2 cellular contexts compared by ENCODE assay signal in the genomic region with DNA sequence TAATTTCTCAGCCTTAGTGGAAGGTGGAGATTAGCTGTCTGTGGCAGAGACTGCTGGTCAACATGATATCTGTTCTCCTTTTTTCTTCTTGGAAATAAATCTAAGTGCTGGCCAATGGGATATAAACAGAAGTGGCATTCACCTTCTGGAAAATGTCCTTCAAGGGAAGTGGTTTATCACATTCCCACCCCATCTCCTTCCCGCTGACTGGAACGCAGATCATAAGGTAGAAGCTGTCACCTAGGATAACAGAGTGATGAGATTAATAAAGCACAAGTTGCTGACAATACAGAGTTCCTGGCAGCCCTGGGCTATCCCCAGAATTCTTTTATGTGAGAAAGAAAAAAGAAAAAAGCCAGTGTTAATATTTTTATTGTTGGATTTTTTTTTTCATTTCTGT.
TF ChIP-seq lines count a peak whose summit lies in the region.

No MANE protein-coding gene starts in this region.

TF ChIP-seq in HepG2, 621 proteins besides CTCF, POLR2A, EP300 and RAD21 (continued from another document):
- TF ChIP-seq ZNF275 (CRISPR knock-in tag; IDR thresholded peaks at IDR 0.05; ENCODE audit: borderline replicate concordance) (no peak), TCF7 (IDR thresholded peaks at IDR 0.05; ENCODE audit: low read depth) (no peak), ZNF883 (CRISPR knock-in tag; IDR thresholded peaks at IDR 0.05; ENCODE audit: not compliant biosample characterization) (no peak), ZBTB42 (CRISPR knock-in tag; IDR thresholded peaks at IDR 0.05) (no peak), GATA4 (IDR thresholded peaks at IDR 0.05; ENCODE audit: borderline replicate concordance, low read depth) (no peak), PHF21A (CRISPR knock-in tag; IDR thresholded peaks at IDR 0.05) (no peak), MAZ (IDR thresholded peaks at IDR 0.05; ENCODE audit: borderline replicate concordance, low read depth, low read length) (no peak), MAZ (CRISPR knock-in tag; IDR thresholded peaks at IDR 0.05; ENCODE audit: low read depth) (no peak), HIVEP1 (CRISPR knock-in tag; IDR thresholded peaks at IDR 0.05) (no peak), ZBTB43 (CRISPR knock-in tag; conservative IDR thresholded peaks at IDR 0.05) (no peak), ZNF746 (CRISPR knock-in tag; IDR thresholded peaks at IDR 0.05) (no peak)

TF ChIP-seq in IMR-90, 13 proteins besides CTCF, POLR2A, EP300 and RAD21 (continued from another document):
- TF ChIP-seq RFX5 (IDR thresholded peaks at IDR 0.05; ENCODE audit: low read depth, low read length) (no peak), MXI1 (IDR thresholded peaks at IDR 0.05; ENCODE audit: borderline replicate concordance, low read depth, low read length) (no peak), USF2 (IDR thresholded peaks at IDR 0.05; ENCODE audit: low read depth, low read length) (no peak), FOS (IDR thresholded peaks at IDR 0.05; ENCODE audit: low read depth, low read length) (no peak), NFE2L2 (IDR thresholded peaks at IDR 0.05; ENCODE audit: low read depth, low read length) (no peak), CHD1 (IDR thresholded peaks at IDR 0.05; ENCODE audit: low read depth, low read length) (no peak)
TF ChIP-seq in IMR-90: peak in this region for 0.
